17 cellular contexts compared by ENCODE assay signal in the genomic region with DNA sequence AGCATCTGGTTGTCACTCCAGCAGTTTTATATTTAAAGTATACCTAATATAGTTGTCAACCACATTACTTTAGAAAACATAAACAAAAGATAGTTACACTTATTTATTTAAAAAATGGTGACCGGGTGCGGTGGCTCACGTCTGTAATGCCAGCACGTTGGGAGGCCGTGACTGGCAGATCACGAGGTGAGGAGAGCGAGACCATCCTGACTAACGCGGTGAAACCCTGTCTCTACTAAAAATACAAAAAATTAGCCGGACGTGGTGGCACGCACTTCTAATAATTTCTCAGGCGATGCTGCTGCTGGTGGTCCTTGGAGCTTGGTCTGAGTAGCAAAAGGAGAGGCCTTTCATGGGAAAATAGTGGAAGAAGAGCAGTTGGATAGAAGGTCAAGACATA. TPM values are rescaled to one million over a fixed set of nuclear protein-coding genes. Genes with fewer than 3 reads are reported as not detected.
"Had no signal": no experiment of that assay in that cellular context is flagged by ENCODE, and none has a peak within 500 bp of the region (broad histone marks: within the 10 kb centered on the region; RNA-seq: fewer than 3 reads in every experiment).

No MANE protein-coding gene starts in this region.

RNA-seq across cellular contexts. Expression of a gene that starts 46.5 kb away (rescaled TPM):
- total RNA-seq: activated B cell treated with CpG ODN at 0.5 μM for 24 hours; activated CD4-positive, alpha-beta memory T cell treated with anti-CD3 and anti-CD28 coated beads for 36 hours; activated CD4-positive, alpha-beta T cell treated with anti-CD3 and anti-CD28 coated beads, Interleukin-2, amount 10 ng/mL, durations not matched to agents 24 days and 14 days; activated CD8-positive, alpha-beta memory T cell treated with anti-CD3 and anti-CD28 coated beads for 36 hours; activated CD8-positive, alpha-beta T cell treated with anti-CD3 and anti-CD28 coated beads for 36 hours; activated naive CD4-positive, alpha-beta T cell treated with anti-CD3 and anti-CD28 coated beads for 36 hours; activated naive CD4-positive, alpha-beta T cell treated with anti-CD3 and anti-CD28 coated beads, Interleukin-2, amount 50 U/mL, for 72 hours; activated naive CD8-positive, alpha-beta T cell treated with anti-CD3 and anti-CD28 coated beads for 36 hours; activated T-cell treated with anti-CD3 and anti-CD28 coated beads, Interleukin-2, amount 50 U/mL, for 4 hours; activated T-cell treated with anti-CD3 and anti-CD28 coated beads, Interleukin-2, amount 50 U/mL, for 72 hours; activated T-helper 1 cell treated with anti-CD3 and anti-CD28 coated beads, Interleukin-12 subunit alpha, Interleukin-12 subunit beta, Interleukin-2, Interleukin-4 antibody, amounts not matched to agents 30 ng/mL and 10 ng/mL and 1 ng/mL, durations not matched to agents 14 hours and 24 hours and 36 hours; activated T-helper 17 cell treated with anti-CD3 and anti-CD28 coated beads, Interleukin-2, amount 50 U/mL, for 72 hours; adrenal gland; aorta; astrocyte; body of pancreas; cardiac septum had no signal
- polyA plus RNA-seq: adrenal gland, aorta had no signal
